8 cellular contexts compared by ENCODE assay signal in the genomic region with DNA sequence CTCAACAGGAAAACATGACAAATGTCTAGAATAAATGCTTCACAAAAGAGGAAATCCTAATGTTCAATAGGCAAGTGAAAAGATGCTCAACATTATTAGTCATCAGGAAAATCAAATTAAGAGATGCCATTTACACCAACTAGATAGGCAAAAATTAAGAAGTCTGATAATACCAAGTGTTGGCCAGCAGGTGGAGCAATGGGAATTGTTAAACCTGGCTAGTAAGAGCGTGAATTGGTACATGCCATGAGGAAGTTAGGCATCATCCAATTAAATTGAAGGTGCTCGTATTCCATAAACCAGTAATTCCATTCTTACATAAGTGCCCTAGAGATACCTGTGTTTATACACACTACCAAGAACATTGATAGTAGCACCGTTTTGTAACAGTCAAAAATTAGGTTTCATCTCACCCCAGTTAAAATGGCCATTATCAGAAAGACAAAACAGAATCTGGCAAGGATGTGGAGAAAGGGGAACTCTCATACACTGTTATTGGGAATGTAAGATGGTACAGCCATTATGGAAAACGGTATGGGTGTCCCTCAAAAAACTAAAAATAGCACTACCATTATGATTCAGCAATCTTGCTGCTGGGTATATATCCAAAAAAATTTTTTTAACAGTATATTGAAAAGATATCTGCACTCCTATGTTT. TPM values are rescaled to one million over a fixed set of nuclear protein-coding genes. Genes with fewer than 3 reads are reported as not detected.
DNase-seq lines count a peak whose midpoint lies in the region; ATAC-seq and TF ChIP-seq lines count a peak whose summit lies in the region.

No MANE protein-coding gene starts in this region.

- H3K9ac ChIP-seq in Loucy (ENCODE audit: low read depth, low read length, poor library complexity, severe bottlenecking) (no peak overlapping the region), adipocyte (ENCODE audit: low read length) (no peak overlapping the region)

- H3K4me3 ChIP-seq in Loucy (ENCODE audit: low read length, poor library complexity, severe bottlenecking), result no peak overlapping the region
- H3K4me3 ChIP-seq in Panc1 (ENCODE audit: low read depth in 2 of 2, low read length in 2 of 2), result no peak overlapping the region
- no peak overlapping the region for H3K4me3 ChIP-seq in adipocyte (ENCODE audit: low read length)
- no peak overlapping the region for H3K4me3 ChIP-seq in left ventricle myocardium inferior
- no peak overlapping the region for H3K4me3 ChIP-seq in skeletal muscle cell (ENCODE audit: low read depth, low read length)

- peak; percentile 60 for TF ChIP-seq CTCF in Loucy (conservative IDR thresholded peaks at IDR 0.05; ENCODE audit: low read length)
- TF ChIP-seq CTCF in Panc1 (IDR thresholded peaks at IDR 0.05), result peak; percentile 68; the same call in 1 of the 2 replicates
- peak; percentile 63 for TF ChIP-seq CTCF in left ventricle myocardium inferior (IDR thresholded peaks at IDR 0.05; ENCODE audit: borderline replicate concordance)

- no peaks in the 10 kb centered on the region for H3F3A ChIP-seq in Loucy (ENCODE audit: low read depth)

- POLR2A ChIA-PET in Panc1 (lab: Charles Lee), result no interaction called here

- CTCF ChIA-PET in Panc1 (lab: Charles Lee), result no interaction called here

- no TSS peak for BruUV-seq in Panc1 (replicated peaks; lab: Mats Ljungman, UMichigan)

- no peaks in the 10 kb centered on the region for H3K36me3 ChIP-seq in Loucy (ENCODE audit: insufficient read depth, low read length)
- H3K36me3 ChIP-seq in Panc1 (ENCODE audit: control insufficient read depth, insufficient read depth, low read length), result no peaks in the 10 kb centered on the region
- H3K36me3 ChIP-seq in adipocyte (ENCODE audit: control insufficient read depth, insufficient read depth, low read length, severe bottlenecking), result no peaks in the 10 kb centered on the region
- no peaks in the 10 kb centered on the region for H3K36me3 ChIP-seq in left ventricle myocardium inferior

- no peaks in the 10 kb centered on the region for H3K4me1 ChIP-seq in Loucy (ENCODE audit: insufficient read depth, low read length, poor library complexity, severe bottlenecking)
- no peaks in the 10 kb centered on the region for H3K4me1 ChIP-seq in Panc1 (ENCODE audit: control insufficient read depth, insufficient read depth, low read length)
- H3K4me1 ChIP-seq in adipocyte (ENCODE audit: control insufficient read depth, insufficient read depth, low read length), result no peaks in the 10 kb centered on the region
- no peaks in the 10 kb centered on the region for H3K4me1 ChIP-seq in left ventricle myocardium inferior

- H3K9me2 ChIP-seq in Loucy (replicated peaks; ENCODE audit: low read depth, low read length), result no peaks in the 10 kb centered on the region

- H2AFZ ChIP-seq in Loucy (ENCODE audit: low read length), result no peak overlapping the region

- H3K27ac ChIP-seq in Panc1 (ENCODE audit: low read length), result no peak overlapping the region
- H3K27ac ChIP-seq in left ventricle myocardium inferior (replicated peaks), result no peak overlapping the region

- no peaks in the 10 kb centered on the region for H4K20me1 ChIP-seq in Loucy (ENCODE audit: insufficient read depth, low read length, poor library complexity, severe bottlenecking)

- DNase-seq in DMS79 treated with DMSO at 0.1 percent for 48 hours (lab: John Stamatoyannopoulos, UW) (peak; percentile 63), Panc1 (ENCODE audit: low read depth, low spot score) (peak; percentile 48), adipocyte (ENCODE audit: low read depth) (peak; percentile 82), left ventricle myocardium inferior (no peak), skeletal muscle cell (ENCODE audit: low read depth) (peak; percentile 42)

- intact Hi-C loops in Panc1 (cut with micrococcal nuclease; ENCODE audit: unreplicated experiment), result loop anchor here (1.0 kb wide), 1 partner anchor 38 kb away; no protein-coding TSS in a partner anchor
- intact Hi-C loops in left ventricle myocardium inferior (cut with micrococcal nuclease), result no loop called here

- ATAC-seq in GM21526 (IDR thresholded peaks at IDR 0.05; ENCODE audit: low FRiP score, unreplicated experiment), result peak; percentile 90
- peak; percentile 87 for ATAC-seq in Panc1
- no peak for ATAC-seq in GM19035 (IDR thresholded peaks at IDR 0.05; ENCODE audit: unreplicated experiment)

- H3K4me2 ChIP-seq in Loucy (ENCODE audit: low read depth, low read length, poor library complexity, severe bottlenecking), result no peak overlapping the region

- no peaks in the 10 kb centered on the region for H3K79me2 ChIP-seq in Loucy (ENCODE audit: insufficient read depth, low read length)

- no peaks in the 10 kb centered on the region for H3K9me3 ChIP-seq in Loucy (ENCODE audit: insufficient read depth, low read depth, low read length)
- no peaks in the 10 kb centered on the region for H3K9me3 ChIP-seq in Panc1 (ENCODE audit: control insufficient read depth, insufficient read depth, low read depth, low read length)
- H3K9me3 ChIP-seq in adipocyte (ENCODE audit: control insufficient read depth, low read length), result peaks cover 3% of the 10 kb centered on the region
- H3K9me3 ChIP-seq in left ventricle myocardium inferior (replicated peaks), result no peaks in the 10 kb centered on the region

- in situ Hi-C loops in Panc1 (cut with HindIII; ENCODE audit: low pct_unique_long_range_greater_than_20kb, low sequenced_read_pairs), result no loop called here

- no peaks in the 10 kb centered on the region for H3K27me3 ChIP-seq in Loucy (ENCODE audit: insufficient read depth, low read length, poor library complexity, severe bottlenecking)
- H3K27me3 ChIP-seq in Panc1 (ENCODE audit: control insufficient read depth, insufficient read depth, low read length), result peaks cover 19% of the 10 kb centered on the region; the same call in 1 of the 2 replicates
- H3K27me3 ChIP-seq in adipocyte (replicated peaks; ENCODE audit: control insufficient read depth, insufficient read depth, low read length), result peaks cover 37% of the 10 kb centered on the region
- peaks cover 7% of the 10 kb centered on the region for H3K27me3 ChIP-seq in left ventricle myocardium inferior (ENCODE audit: low read depth)

RNA-seq across cellular contexts. Expression of a gene that starts 14.0 kb away (rescaled TPM):
- 0.62 TPM for total RNA-seq in Panc1 (2021; ENCODE audit: unreplicated experiment)
- polyA plus RNA-seq in Panc1 (2012; ENCODE audit: insufficient read length), result 0.25 TPM
- total RNA-seq in left ventricle myocardium inferior, result 0.99 TPM

RNA-seq across cellular contexts. Expression of a gene that starts 22.2 kb away (rescaled TPM):
- 2.1 TPM for total RNA-seq in Panc1 (2021; ENCODE audit: unreplicated experiment)
- 0.82 TPM for polyA plus RNA-seq in Panc1 (2012; ENCODE audit: insufficient read length)
- total RNA-seq in left ventricle myocardium inferior, result 0.27 TPM

RNA-seq across cellular contexts. Expression of a gene that starts 58.5 kb away (rescaled TPM):
- not detected for total RNA-seq in Panc1 (2021; ENCODE audit: unreplicated experiment)
- not detected for polyA plus RNA-seq in Panc1 (2012; ENCODE audit: insufficient read length)
- not detected for total RNA-seq in left ventricle myocardium inferior

RNA-seq across cellular contexts. Expression of a gene that starts 58.5 kb away (rescaled TPM):
- total RNA-seq in Panc1 (2021; ENCODE audit: unreplicated experiment) (9.8 TPM), left ventricle myocardium inferior (14.9 TPM)
- 10.4 TPM for polyA plus RNA-seq in Panc1 (2012; ENCODE audit: insufficient read length)
